ENCODE assay signal across 20 cellular contexts in the genomic region with DNA sequence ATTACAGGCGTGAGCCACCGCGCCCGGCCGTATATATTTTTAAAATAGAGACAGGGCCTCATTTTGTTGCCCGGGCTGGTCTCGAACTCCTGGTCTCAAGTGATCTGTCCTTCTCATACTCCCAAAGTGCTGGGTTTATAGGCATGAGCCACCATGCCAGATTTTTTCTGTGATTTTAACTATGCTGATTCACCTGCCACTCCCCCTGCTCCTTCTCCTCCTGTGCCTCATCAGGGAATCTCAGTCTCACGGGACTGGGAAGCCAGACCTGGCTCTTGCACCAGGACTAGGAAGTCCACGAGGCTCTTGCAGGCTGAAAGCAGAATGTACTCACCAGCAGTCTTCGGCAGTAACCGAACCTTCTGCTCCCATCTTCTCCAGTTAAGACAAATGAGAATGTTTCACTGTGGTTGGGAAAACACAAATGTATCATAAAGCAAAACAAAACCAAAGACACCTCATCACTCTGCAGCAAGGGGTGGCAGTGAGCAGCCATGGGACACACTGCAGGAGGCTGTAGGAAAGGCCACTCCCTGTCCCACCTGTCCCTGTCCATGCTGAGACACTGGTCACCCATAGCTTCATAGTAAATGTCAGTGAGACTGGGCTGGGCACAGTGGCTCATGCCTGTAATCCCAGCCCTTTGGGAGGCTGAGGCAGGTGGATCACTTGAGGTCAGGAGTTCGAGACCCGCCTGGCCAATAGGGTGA.
DNase-seq lines count a peak whose midpoint lies in the region; ATAC-seq, FAIRE-seq and TF ChIP-seq lines count a peak whose summit lies in the region.
"Had no signal": no experiment of that assay in that cellular context is flagged by ENCODE, and none has a peak within 500 bp of the region (broad histone marks: within the 10 kb centered on the region; RNA-seq: fewer than 3 reads in every experiment).

No MANE protein-coding gene starts in this region.

- H2AFZ ChIP-seq in GM23338 = no peak overlapping the region
- H2AFZ ChIP-seq in H1 (ENCODE audit: low read length) = no peak overlapping the region

- no peak overlapping the region for H2BK120ac ChIP-seq in H1 (replicated peaks; ENCODE audit: low read depth, low read length)

- no peak for DNase-seq in GM23338 (ENCODE audit: low spot score)
- DNase-seq in M059J (ENCODE audit: low read depth) = peak; percentile 33
- no peak for DNase-seq in H1 (ENCODE audit: low read depth in 1 of 2, low spot score in 2 of 2)
- DNase-seq in spleen = peak; percentile 37
- no peak for DNase-seq in activated CD4-positive, alpha-beta T cell treated with anti-CD3 and anti-CD28 coated beads, Interleukin-2, amount 50 U/mL, for 4 hours
- no peak for DNase-seq in HT-29 (ENCODE audit: low spot score)
- DNase-seq: DMS 273 treated with DMSO at 0.1 percent for 48 hours, DND-41, IMR-90, Kasumi-1, NCI-H1105, NCI-H2081 treated with DMSO at 0.1 percent for 48 hours, NCI-H510A treated with DMSO at 0.1 percent for 48 hours, NCI-H82, OCI-M1, RPMI8226, SIG-M5, T-helper 1 cell had no signal

- H3F3A ChIP-seq in GM23338 (replicated peaks; ENCODE audit: low read depth) = 0 out of 2 replicates have a peak, but pooled peaks cover 7% of the 10 kb centered on the region

- H3K9me3 ChIP-seq in H1 (ENCODE audit: insufficient read depth in 2 of 2, low read depth in 1 of 2, low read length in 1 of 2) (no peaks in the 10 kb centered on the region), spleen (no peaks in the 10 kb centered on the region)

- no peak overlapping the region for H4K91ac ChIP-seq in H1 (replicated peaks; ENCODE audit: insufficient read length, low read length)

- TF ChIP-seq CTCF in GM23338 (conservative IDR thresholded peaks at IDR 0.05; ENCODE audit: low read depth in 2 of 2) (no peak), H1 (IDR thresholded peaks at IDR 0.05; ENCODE audit: control extremely low read depth in 1 of 3, insufficient read depth in 1 of 3, low read depth in 1 of 3, low read length in 3 of 3) (no peak), spleen (IDR thresholded peaks at IDR 0.05 in 8 of 11, conservative IDR thresholded peaks at IDR 0.05 in 3 of 11) (no peak)

- FAIRE-seq in H1 (lab: Jason Lieb, UNC) = no peak

- no peak for TF ChIP-seq EP300 in H1 (IDR thresholded peaks at IDR 0.05; ENCODE audit: borderline replicate concordance in 1 of 2, low read depth in 2 of 2, low read length in 2 of 2)

- H2BK12ac ChIP-seq in H1 (ENCODE audit: low read depth, low read length) = 0 out of 2 replicates have a peak overlapping the region, but pooled peaks have one; percentile 27

- H4K20me1 ChIP-seq in GM23338 (replicated peaks; ENCODE audit: insufficient read depth) = no peaks in the 10 kb centered on the region
- no peaks in the 10 kb centered on the region for H4K20me1 ChIP-seq in H1 (replicated peaks in 1 of 2; ENCODE audit: control insufficient read depth in 1 of 2, insufficient read depth in 2 of 2, low read length in 2 of 2)

- no peak overlapping the region for H3K14ac ChIP-seq in H1 (ENCODE audit: insufficient read length)

- no peaks in the 10 kb centered on the region for H3K9me2 ChIP-seq in GM23338 (ENCODE audit: insufficient read depth)

- no peak overlapping the region for H3K4me2 ChIP-seq in GM23338
- no peak overlapping the region for H3K4me2 ChIP-seq in H1 (ENCODE audit: insufficient read depth in 1 of 2, low read depth in 2 of 2, low read length in 2 of 2)

- H3K27me3 Mint-ChIP-seq in GM23338 (ENCODE audit: insufficient read depth, low read depth, poor library complexity) = peaks cover 2% of the 10 kb centered on the region

- no peak for TF ChIP-seq RAD21 in H1 (IDR thresholded peaks at IDR 0.05 in 1 of 2, conservative IDR thresholded peaks at IDR 0.05 in 1 of 2; ENCODE audit: low read depth in 2 of 2, low read length in 2 of 2)

- peaks cover 13% of the 10 kb centered on the region for H3K4me1 Mint-ChIP-seq in GM23338

- H3K9me3 Mint-ChIP-seq in GM23338 = no peaks in the 10 kb centered on the region

- no peak overlapping the region for H4K8ac ChIP-seq in H1 (ENCODE audit: extremely low read depth, insufficient read depth, low read length)

- no peak overlapping the region for H4K5ac ChIP-seq in H1 (ENCODE audit: insufficient read length, low read depth, low read length)

- peak overlapping the region; percentile 61; the same call in 1 of the 2 replicates for H2BK20ac ChIP-seq in H1 (ENCODE audit: low read length)

- TF ChIP-seq POLR2A in H1 (IDR thresholded peaks at IDR 0.05; ENCODE audit: control extremely low read depth in 1 of 2, low read depth in 2 of 2, low read length in 2 of 2) (no peak), spleen (IDR thresholded peaks at IDR 0.05) (no peak)

- H3K23ac ChIP-seq in H1 (ENCODE audit: insufficient read length) = no peak overlapping the region

- no peaks in the 10 kb centered on the region for H3K23me2 ChIP-seq in H1 (ENCODE audit: low read depth, low read length)

- H3K56ac ChIP-seq in H1 (replicated peaks; ENCODE audit: insufficient read length, low read depth, low read length) = no peak overlapping the region

- H3K79me1 ChIP-seq in H1 (ENCODE audit: low read depth, low read length) = no peaks in the 10 kb centered on the region

- no peak overlapping the region; a peak in 2 of 7 replicates for H3K9ac ChIP-seq in H1 (replicated peaks in 1 of 4; ENCODE audit: extremely low read depth in 1 of 4, low read depth in 3 of 4, low read length in 3 of 4)

- CTCF ChIA-PET in H1 (lab: Charles Lee; ENCODE audit: partially characterized antibody) = interaction anchor here (0.7 to 1.8 kb wide), 2 partner anchors 88 to 275 kb away, joined by 3 to 5 read pairs; no protein-coding TSS in a partner anchor

- H3K27ac Mint-ChIP-seq in GM23338 = peak overlapping the region; percentile 38; the same call in 1 of the 2 replicates

- H3K4me1 ChIP-seq in GM23338 (ENCODE audit: insufficient read depth) (peaks cover 19% of the 10 kb centered on the region), H1 (replicated peaks in 1 of 4; ENCODE audit: control insufficient read depth in 3 of 4, insufficient read depth in 4 of 4, low read length in 3 of 4) (peaks cover 0 to 4% (median under 1%) of the 10 kb centered on the region in 4 experiments; a peak in 3 of 7 replicates), spleen (no peaks in the 10 kb centered on the region)

- H3K36me3 ChIP-seq in GM23338 (ENCODE audit: insufficient read depth) (no peaks in the 10 kb centered on the region), H1 (ENCODE audit: control insufficient read depth in 2 of 4, insufficient read depth in 4 of 4, low read length in 3 of 4) (no peaks in the 10 kb centered on the region), spleen (peaks cover 0 to 30% (median 0%) of the 10 kb centered on the region in 6 donors)

- no peak for ATAC-seq in GM23338
- no peak for ATAC-seq in HG03432 (IDR thresholded peaks at IDR 0.05; ENCODE audit: unreplicated experiment)
- ATAC-seq: SK-N-SH treated with all-trans-retinoic acid at 6 μM for 48 hours had no signal

- H3K18ac ChIP-seq in H1 (ENCODE audit: extremely low read depth, low read length) = no peak overlapping the region

- POLR2A ChIA-PET in H1 (lab: Charles Lee; ENCODE audit: partially characterized antibody) = no interaction called here

- H3K4me3 Mint-ChIP-seq in GM23338 = no peak overlapping the region

- H3K4me3 ChIP-seq in GM23338 (no peak overlapping the region), H1 (ENCODE audit: extremely low read depth in 1 of 4, insufficient read depth in 2 of 4, low read depth in 3 of 4, low read length in 4 of 4) (no peak overlapping the region), spleen (no peak overlapping the region)

- no peak overlapping the region for H2BK5ac ChIP-seq in H1 (ENCODE audit: low read depth, low read length)

- intact Hi-C loops in spleen (cut with DNase I; ENCODE audit: low total_unique reads) = no loop called here

- H3K4ac ChIP-seq in H1 (replicated peaks; ENCODE audit: insufficient read length, low read depth, low read length) = no peak overlapping the region

- WGBS in H1 (ENCODE audit: extremely low coverage in 1 of 2, insufficient coverage in 1 of 2, insufficient read length in 1 of 2, insufficient replicate concordance in 2 of 2, low coverage in 1 of 2, low lambda C conversion rate in 2 of 2, missing lambda C conversion rate in 1 of 2), 2 experiments = 89% methylated on average over 13 of the region's 13 CpGs; no CpG with 5 or more reads in 1 of the 2 experiments
- WGBS in spleen, 5 donors = 88 to 95% (median 94%) methylated on average over 10 to 13 of the region's 13 CpGs

- H3K36me3 Mint-ChIP-seq in GM23338 (ENCODE audit: low read depth) = peaks cover 11% of the 10 kb centered on the region

- no peak overlapping the region for H2AK5ac ChIP-seq in H1 (ENCODE audit: low read depth, low read length)

- H3K27ac ChIP-seq in GM23338 (ENCODE audit: low read depth) (no peak overlapping the region), H1 (ENCODE audit: low read depth, low read length) (no peak overlapping the region), spleen (no peak overlapping the region)

- H2BK15ac ChIP-seq in H1 (ENCODE audit: low read length) = no peak overlapping the region

- no peaks in the 10 kb centered on the region for H3K27me3 ChIP-seq in GM23338 (ENCODE audit: insufficient read depth)
- H3K27me3 ChIP-seq in H1 (replicated peaks in 1 of 4; ENCODE audit: control insufficient read depth in 3 of 4, extremely low read depth in 1 of 4, insufficient read depth in 3 of 4, low read length in 3 of 4) = no peaks in the 10 kb centered on the region
- H3K27me3 ChIP-seq in spleen (replicated peaks in 1 of 7) = no peaks in the 10 kb centered on the region

- H3K79me2 ChIP-seq in GM23338 (replicated peaks; ENCODE audit: insufficient read depth) (no peaks in the 10 kb centered on the region), H1 (ENCODE audit: control insufficient read depth in 1 of 2, insufficient read depth in 2 of 2, low read length in 2 of 2) (no peaks in the 10 kb centered on the region)

TF ChIP-seq in GM23338, 12 proteins besides CTCF, POLR2A, EP300 and RAD21 (continues in another document):
- TF ChIP-seq ZNF331 (CRISPR knock-in tag; IDR thresholded peaks at IDR 0.05; ENCODE audit: low read depth) (no peak), STAT1 (IDR thresholded peaks at IDR 0.05; ENCODE audit: unreplicated experiment) (no peak), NANOG (IDR thresholded peaks at IDR 0.05; ENCODE audit: borderline replicate concordance) (no peak), EZH2phosphoT487 (IDR thresholded peaks at IDR 0.05; ENCODE audit: unreplicated experiment) (no peak)

TF ChIP-seq in H1, 55 proteins besides CTCF, POLR2A, EP300 and RAD21 (continues in another document):
- no peak for TF ChIP-seq RNF2 (IDR thresholded peaks at IDR 0.05; ENCODE audit: borderline replicate concordance, low read depth, low read length, missing control alignments, poor library complexity, severe bottlenecking)
- TF ChIP-seq, protein P1, sequence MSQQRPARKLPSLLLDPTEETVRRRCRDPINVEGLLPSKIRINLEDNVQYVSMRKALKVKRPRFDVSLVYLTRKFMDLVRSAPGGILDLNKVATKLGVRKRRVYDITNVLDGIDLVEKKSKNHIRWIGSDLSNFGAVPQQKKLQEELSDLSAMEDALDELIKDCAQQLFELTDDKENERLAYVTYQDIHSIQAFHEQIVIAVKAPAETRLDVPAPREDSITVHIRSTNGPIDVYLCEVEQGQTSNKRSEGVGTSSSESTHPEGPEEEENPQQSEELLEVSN (IDR thresholded peaks at IDR 0.05) = no peak
- TF ChIP-seq SIX5 (IDR thresholded peaks at IDR 0.05; ENCODE audit: low read depth, low read length) = no peak
- TF ChIP-seq CHD2 (IDR thresholded peaks at IDR 0.05; ENCODE audit: low read length) = no peak
- no peak for TF ChIP-seq HDAC6 (IDR thresholded peaks at IDR 0.05; ENCODE audit: low read depth, low read length)

Comparison
In these comparisons a context has a peak if more than half of its experiments do, and no peak if none do; other contexts are left out.
1. DNase-seq: peak in M059J (single experiment) and spleen (single experiment); none in GM23338 (single experiment), H1 (0 of 2), activated CD4-positive, alpha-beta T cell treated with anti-CD3 and anti-CD28 coated beads, Interleukin-2, amount 50 U/mL, for 4 hours (0 of 2) and HT-29 (single experiment).